Comparison of ENCODE assay signal across 23 cellular contexts in the genomic region with DNA sequence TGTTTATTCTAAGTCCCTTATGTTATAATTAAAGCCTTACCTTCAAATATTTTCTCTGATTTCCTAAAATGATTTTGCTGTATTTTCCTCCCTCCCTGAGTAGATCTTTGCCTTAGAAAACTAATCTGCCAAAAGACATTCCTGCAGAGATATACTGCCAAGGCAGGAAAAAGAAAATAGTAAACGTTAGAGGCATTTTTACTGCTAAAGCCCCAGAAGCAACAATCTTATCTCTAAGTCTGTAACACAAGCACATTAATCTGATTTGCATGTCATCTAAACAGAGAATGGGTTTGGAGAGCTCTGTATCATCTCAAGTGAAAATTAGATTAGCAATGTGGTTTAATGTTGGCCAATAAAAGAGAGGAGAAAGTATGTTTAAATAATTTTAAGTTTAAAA.
DNase-seq lines count a peak whose midpoint lies in the region; ATAC-seq and TF ChIP-seq lines count a peak whose summit lies in the region.
"Had no signal": no experiment of that assay in that cellular context is flagged by ENCODE, and none has a peak within 500 bp of the region (broad histone marks: within the 10 kb centered on the region; RNA-seq: fewer than 3 reads in every experiment).

No MANE protein-coding gene starts in this region.

- no peak overlapping the region for H3K4me3 Mint-ChIP-seq in stimulated activated naive B cell treated with anti-CD40 and anti-IgM and Interleukin-4, amounts not matched to agents 10 μg/mL and 1 μg/mL and 100 μg/mL, for 72 hours
- H3K4me3 Mint-ChIP-seq: activated CD4-positive, alpha-beta T cell treated with anti-CD3 and anti-CD28 coated beads, Interleukin-2, amount 10 ng/mL, durations not matched to agents 7 days and 5 days; activated naive CD4-positive, alpha-beta T cell treated with anti-CD3 and anti-CD28 coated beads, Interleukin-2, amount 50 U/mL, for 24 hours; activated T-helper 1 cell treated with anti-CD3 and anti-CD28 coated beads, Interleukin-12 subunit alpha, Interleukin-12 subunit beta, Interleukin-2, Interleukin-4 antibody, amounts not matched to agents 30 ng/mL and 10 ng/mL and 1 ng/mL, durations not matched to agents 14 hours and 24 hours and 36 hours; CD4-positive, alpha-beta memory T cell; neural crest cell had no signal

- peaks cover 36% of the 10 kb centered on the region for H3K4me1 ChIP-seq in hepatocyte (ENCODE audit: insufficient read depth)
- H3K4me1 ChIP-seq: ascending aorta, esophagus muscularis mucosa, left lung, suprapubic skin had no signal

- ATAC-seq in stimulated activated naive B cell treated with anti-CD40 and anti-IgM and Interleukin-4, amounts not matched to agents 10 μg/mL and 1 μg/mL and 100 μg/mL, for 72 hours (replicated peaks), result no peak
- no peak for ATAC-seq in HG02763 (IDR thresholded peaks at IDR 0.05; ENCODE audit: unreplicated experiment)
- ATAC-seq: left lung, mucosa of descending colon, Right ventricle myocardium inferior had no signal

- H3K79me2 ChIP-seq in hepatocyte, result no peaks in the 10 kb centered on the region

- H3K4me1 Mint-ChIP-seq in stimulated activated naive B cell treated with anti-CD40 and anti-IgM and Interleukin-4, amounts not matched to agents 10 μg/mL and 1 μg/mL and 100 μg/mL, for 72 hours, result no peaks in the 10 kb centered on the region
- H3K4me1 Mint-ChIP-seq: activated CD4-positive, alpha-beta T cell treated with anti-CD3 and anti-CD28 coated beads, Interleukin-2, amount 10 ng/mL, durations not matched to agents 7 days and 5 days; activated naive CD4-positive, alpha-beta T cell treated with anti-CD3 and anti-CD28 coated beads, Interleukin-2, amount 50 U/mL, for 24 hours; CD4-positive, alpha-beta memory T cell had no signal

- H3K27ac Mint-ChIP-seq in stimulated activated naive B cell treated with anti-CD40 and anti-IgM and Interleukin-4, amounts not matched to agents 10 μg/mL and 1 μg/mL and 100 μg/mL, for 72 hours, result peak overlapping the region; percentile 22
- H3K27ac Mint-ChIP-seq: activated CD4-positive, alpha-beta T cell treated with anti-CD3 and anti-CD28 coated beads, Interleukin-2, amount 10 ng/mL, durations not matched to agents 7 days and 5 days; activated naive CD4-positive, alpha-beta T cell treated with anti-CD3 and anti-CD28 coated beads, Interleukin-2, amount 50 U/mL, for 24 hours; activated T-helper 1 cell treated with anti-CD3 and anti-CD28 coated beads, Interleukin-12 subunit alpha, Interleukin-12 subunit beta, Interleukin-2, Interleukin-4 antibody, amounts not matched to agents 30 ng/mL and 10 ng/mL and 1 ng/mL, durations not matched to agents 14 hours and 24 hours and 36 hours; CD4-positive, alpha-beta memory T cell had no signal

- TF ChIP-seq CTCF in hepatocyte (IDR thresholded peaks at IDR 0.05; ENCODE audit: poor library complexity), result no peak

- no peaks in the 10 kb centered on the region for H4K20me1 ChIP-seq in hepatocyte (ENCODE audit: insufficient read depth, poor library complexity, severe bottlenecking)

- H3K27me3 ChIP-seq in hepatocyte, result no peaks in the 10 kb centered on the region
- H3K27me3 ChIP-seq: ascending aorta, esophagus muscularis mucosa, left lung, suprapubic skin had no signal

- H2AFZ ChIP-seq in hepatocyte, result no peak overlapping the region

- no peak overlapping the region for H3K4me3 ChIP-seq in hepatocyte
- H3K4me3 ChIP-seq: ascending aorta, esophagus muscularis mucosa, left lung, mucosa of descending colon, suprapubic skin had no signal

- WGBS in hepatocyte (ENCODE audit: low lambda C conversion rate, missing lambda C conversion rate), result 3% methylated on average over 1 of the region's 1 CpG

- no peaks in the 10 kb centered on the region for H3K9me2 ChIP-seq in hepatocyte (replicated peaks; ENCODE audit: insufficient read depth)

- no peaks in the 10 kb centered on the region for H3K9me3 Mint-ChIP-seq in stimulated activated naive B cell treated with anti-CD40 and anti-IgM and Interleukin-4, amounts not matched to agents 10 μg/mL and 1 μg/mL and 100 μg/mL, for 72 hours
- H3K9me3 Mint-ChIP-seq: activated CD4-positive, alpha-beta T cell treated with anti-CD3 and anti-CD28 coated beads, Interleukin-2, amount 10 ng/mL, durations not matched to agents 7 days and 5 days; activated T-helper 1 cell treated with anti-CD3 and anti-CD28 coated beads, Interleukin-12 subunit alpha, Interleukin-12 subunit beta, Interleukin-2, Interleukin-4 antibody, amounts not matched to agents 30 ng/mL and 10 ng/mL and 1 ng/mL, durations not matched to agents 14 hours and 24 hours and 36 hours; neural crest cell had no signal

- H3K27me3 Mint-ChIP-seq in stimulated activated naive B cell treated with anti-CD40 and anti-IgM and Interleukin-4, amounts not matched to agents 10 μg/mL and 1 μg/mL and 100 μg/mL, for 72 hours, result no peaks in the 10 kb centered on the region
- H3K27me3 Mint-ChIP-seq: activated CD4-positive, alpha-beta T cell treated with anti-CD3 and anti-CD28 coated beads, Interleukin-2, amount 10 ng/mL, durations not matched to agents 7 days and 5 days; activated naive CD4-positive, alpha-beta T cell treated with anti-CD3 and anti-CD28 coated beads, Interleukin-2, amount 50 U/mL, for 24 hours; CD4-positive, alpha-beta memory T cell had no signal

- DNase-seq in NCI-H526 (lab: John Stamatoyannopoulos, UW) (peak; percentile 8 to 14), amniotic epithelial cell (ENCODE audit: low read depth) (peak; percentile 94), hepatocyte (ENCODE audit: low spot score) (no peak), HuH-7 (ENCODE audit: low spot score) (no peak), superior temporal gyrus (ENCODE audit: extremely low spot score) (no peak)
- DNase-seq in stimulated activated naive B cell treated with anti-CD40 and anti-IgM and Interleukin-4, amounts not matched to agents 10 μg/mL and 1 μg/mL and 100 μg/mL, for 72 hours, result no peak
- DNase-seq: activated CD4-positive, alpha-beta T cell treated with anti-CD3 and anti-CD28 coated beads, Interleukin-2, amount 10 ng/mL, durations not matched to agents 7 days and 5 days; CD4-positive, alpha-beta memory T cell; cerebellar nuclear complex; effector CD4-positive, alpha-beta T cell; H7; left lung; mucosa of descending colon; NCI-H1694; NCI-H2171 had no signal

- no peaks in the 10 kb centered on the region for H3K36me3 Mint-ChIP-seq in stimulated activated naive B cell treated with anti-CD40 and anti-IgM and Interleukin-4, amounts not matched to agents 10 μg/mL and 1 μg/mL and 100 μg/mL, for 72 hours
- H3K36me3 Mint-ChIP-seq: activated naive CD4-positive, alpha-beta T cell treated with anti-CD3 and anti-CD28 coated beads, Interleukin-2, amount 50 U/mL, for 24 hours; CD4-positive, alpha-beta memory T cell had no signal

- H3K27ac ChIP-seq in hepatocyte, result peak overlapping the region; percentile 1
- H3K27ac ChIP-seq: ascending aorta, esophagus muscularis mucosa, left lung, suprapubic skin had no signal

- H3K9me3 ChIP-seq in hepatocyte (ENCODE audit: low read depth), result no peaks in the 10 kb centered on the region
- H3K9me3 ChIP-seq: ascending aorta, esophagus muscularis mucosa, left lung, mucosa of descending colon, suprapubic skin had no signal

- no peak overlapping the region for H3K4me2 ChIP-seq in hepatocyte

- H3K36me3 ChIP-seq in hepatocyte (replicated peaks; ENCODE audit: insufficient read depth, low read depth), result no peaks in the 10 kb centered on the region
- H3K36me3 ChIP-seq: ascending aorta, esophagus muscularis mucosa, left lung, suprapubic skin had no signal

Comparison
In these comparisons a context has a peak if more than half of its experiments do, and no peak if none do; other contexts are left out.
1. DNase-seq: peak in NCI-H526 (2 of 2) and amniotic epithelial cell (single experiment); none in hepatocyte (single experiment), stimulated activated naive B cell treated with anti-CD40 and anti-IgM and Interleukin-4, amounts not matched to agents 10 μg/mL and 1 μg/mL and 100 μg/mL, for 72 hours (single experiment), HuH-7 (single experiment) and superior temporal gyrus (single experiment).